8 cellular contexts compared by ENCODE assay signal in genomic region chr12:81077686-81078441, GRCh38. TPM values are rescaled to one million over a fixed set of nuclear protein-coding genes. Genes with fewer than 3 reads are reported as not detected.
A peak's percentile ranks its signal among the peaks of the same experiment; 100 is the strongest.
DNase-seq lines count a peak whose midpoint lies in the region; ATAC-seq and TF ChIP-seq lines count a peak whose summit lies in the region.

TSS of gene ACSS3 (plus strand) at chr12:81078079. CDS start at chr12:81078121, 42 bp downstream.

- no peak for TF ChIP-seq CTCF in coronary artery (IDR thresholded peaks at IDR 0.05)

- DNase-seq in HuH-7.5 (ENCODE audit: low spot score) (peak; percentile 32), coronary artery (ENCODE audit: low spot score) (peak; percentile 80), left lobe of liver (ENCODE audit: low spot score) (peak; percentile 80), substantia nigra (lab: John Stamatoyannopoulos, UW) (peak in 39 of 49 donors; percentile 3 to 71 (median 29)), cortex of kidney (lab: John Stamatoyannopoulos, UW) (no peak)
- no peak for DNase-seq in stimulated activated CD8-positive, alpha-beta memory T cell treated with anti-CD3 and anti-CD28 coated beads, Interleukin-4, amount 100 ng/mL, for 48 hours

- ATAC-seq in left lobe of liver: peak; percentile 76
- no peak for ATAC-seq in HG03469 (IDR thresholded peaks at IDR 0.05; ENCODE audit: unreplicated experiment)
- ATAC-seq in GM19452 (IDR thresholded peaks at IDR 0.05; ENCODE audit: unreplicated experiment): no peak

- H3K27ac ChIP-seq in coronary artery (peak within 1 kb of the TSS; percentile 81 to 90), substantia nigra (ENCODE audit: low read depth, low read length, poor library complexity, severe bottlenecking) (no peak within 1 kb of the TSS)

- peak within 1 kb of the TSS; percentile 89 for H3K4me3 ChIP-seq in coronary artery

RNA-seq across cellular contexts. Expression of gene ACSS3, which starts in this region (rescaled TPM):
- 47.4 TPM for total RNA-seq in left lobe of liver

Comparison
In these comparisons a context has a peak if more than half of its experiments do, and no peak if none do; other contexts are left out.
1. DNase-seq: peak in HuH-7.5 (single experiment), coronary artery (single experiment), left lobe of liver (single experiment) and substantia nigra (39 of 49); none in cortex of kidney (single experiment) and stimulated activated CD8-positive, alpha-beta memory T cell treated with anti-CD3 and anti-CD28 coated beads, Interleukin-4, amount 100 ng/mL, for 48 hours (single experiment).